ENCODE assay signal across 9 cellular contexts in genomic region chr20:46087161-46087560, GRCh38. TPM values are rescaled to one million over a fixed set of nuclear protein-coding genes. Genes with fewer than 3 reads are reported as not detected.
DNase-seq lines count a peak whose midpoint lies in the region; ATAC-seq and TF ChIP-seq lines count a peak whose summit lies in the region.
"Had no signal": no experiment of that assay in that cellular context is flagged by ENCODE, and none has a peak within 500 bp of the region (broad histone marks: within the 10 kb centered on the region; RNA-seq: fewer than 3 reads in every experiment).

No MANE protein-coding gene starts in this region.

- no peak overlapping the region for H2AFZ ChIP-seq in GM23248

- no peaks in the 10 kb centered on the region for H3K9me3 ChIP-seq in GM23248 (ENCODE audit: low read depth)

- peak; percentile 25 for DNase-seq in AG10803 (ENCODE audit: low read depth)
- peak; percentile 58 for DNase-seq in GM23248
- no peak for DNase-seq in activated B cell treated with CpG ODN at 0.5 μM for 24 hours
- DNase-seq in kidney tubule cell (ENCODE audit: low spot score) = peak; percentile 15
- DNase-seq in putamen (ENCODE audit: low spot score) = no peak
- no peak for DNase-seq in NCI-H2171 treated with DMSO at 0.1 percent for 48 hours (lab: John Stamatoyannopoulos, UW)
- no peak for DNase-seq in SIG-M5 (lab: John Stamatoyannopoulos, UW)
- DNase-seq: aorta had no signal

- TF ChIP-seq CTCF in AG10803 (conservative IDR thresholded peaks at IDR 0.05; ENCODE audit: low read length) (peak; percentile 53), activated B cell treated with CpG ODN at 0.5 μM for 24 hours (IDR thresholded peaks at IDR 0.05) (no peak)

- peaks cover 11% of the 10 kb centered on the region; the same call in 1 of the 2 replicates for H3F3A ChIP-seq in GM23248 (ENCODE audit: insufficient read depth)

- H3K9me2 ChIP-seq in GM23248 (ENCODE audit: insufficient read depth) = no peaks in the 10 kb centered on the region

- no peak overlapping the region for H3K9ac ChIP-seq in GM23248

- H4K20me1 ChIP-seq in GM23248 (ENCODE audit: insufficient read depth) = peaks cover 41% of the 10 kb centered on the region

- POLR2A ChIA-PET in activated B cell treated with CpG ODN at 0.5 μM for 24 hours (lab: Charles Lee) = interaction anchor here (1.2 to 2.4 kb wide), 4 partner anchors 21 to 45 kb away, joined by 3 to 8 read pairs (median 6); partner anchors contain the start of gene CD40

- peaks cover 74% of the 10 kb centered on the region for H3K4me1 Mint-ChIP-seq in activated B cell treated with CpG ODN at 0.5 μM for 24 hours

- H3K27me3 Mint-ChIP-seq in activated B cell treated with CpG ODN at 0.5 μM for 24 hours = no peaks in the 10 kb centered on the region

- H3K4me3 Mint-ChIP-seq in activated B cell treated with CpG ODN at 0.5 μM for 24 hours = no peak overlapping the region

- peak overlapping the region; percentile 37 for H3K27ac Mint-ChIP-seq in activated B cell treated with CpG ODN at 0.5 μM for 24 hours

- no peak overlapping the region for H3K27ac ChIP-seq in GM23248

- H3K36me3 Mint-ChIP-seq in activated B cell treated with CpG ODN at 0.5 μM for 24 hours (ENCODE audit: low read depth) = peaks cover 21% of the 10 kb centered on the region

- H3K79me2 ChIP-seq in GM23248 (ENCODE audit: insufficient read depth) = peaks cover 71% of the 10 kb centered on the region

- H3K27me3 ChIP-seq in GM23248 (replicated peaks; ENCODE audit: insufficient read depth) = no peaks in the 10 kb centered on the region

- H3K9me3 Mint-ChIP-seq in activated B cell treated with CpG ODN at 0.5 μM for 24 hours = no peaks in the 10 kb centered on the region

- H3K4me3 ChIP-seq in AG10803 (ENCODE audit: low read length) (no peak overlapping the region), GM23248 (peak overlapping the region; percentile 79; the same call in 1 of the 2 replicates)

- CTCF ChIA-PET in activated B cell treated with CpG ODN at 0.5 μM for 24 hours (lab: Charles Lee) = interaction anchor here (1.4 to 1.7 kb wide), 2 partner anchors 19 to 88 kb away, joined by 3 to 5 read pairs; no protein-coding TSS in a partner anchor

- WGBS in GM23248 (ENCODE audit: low coverage in 1 of 2, low lambda C conversion rate in 2 of 2, missing lambda C conversion rate in 2 of 2), 2 experiments = 19% methylated on average over 8 of the region's 8 CpGs

- intact Hi-C loops in activated B cell treated with CpG ODN at 0.5 μM for 24 hours (cut with micrococcal nuclease) = loop anchor here (1.0 to 5.0 kb wide), 3 partner anchors 65 to 295 kb away; partner anchors contain the start of genes DNTTIP1 and WFDC3

- H3K4me2 ChIP-seq in GM23248 (ENCODE audit: unreplicated experiment) = no peak overlapping the region

- no peaks in the 10 kb centered on the region for H3K36me3 ChIP-seq in GM23248 (ENCODE audit: low read depth)

- ATAC-seq in activated B cell treated with CpG ODN at 0.5 μM for 24 hours (ENCODE audit: low read depth) (no peak), GM21529 (IDR thresholded peaks at IDR 0.05; ENCODE audit: unreplicated experiment) (no peak)

- peaks cover 24% of the 10 kb centered on the region for H3K4me1 ChIP-seq in GM23248 (ENCODE audit: insufficient read depth)

- in situ Hi-C loops in GM23248 (cut with MboI) = no loop called here

RNA-seq across cellular contexts. Expression of gene NCOA5, which starts 2.6 kb away (rescaled TPM):
- 15.9 and 20.4 TPM in 2 replicates for total RNA-seq in GM23248 (2014; rRNA removed; shearing (Covaris generic))
- 14.9 and 15.3 TPM in 2 replicates for polyA plus RNA-seq in GM23248 (2016; fragmentation: Nextera tagmentation; extraction: Ambion mirVana)
- total RNA-seq in activated B cell treated with CpG ODN at 0.5 μM for 24 hours = 46.4 and 53.1 TPM in 2 replicates

RNA-seq across cellular contexts. Expression of gene CD40, which starts 31.0 kb away (rescaled TPM):
- total RNA-seq in GM23248 (2014; rRNA removed; shearing (Covaris generic)) = 1.8 and 2.5 TPM in 2 replicates
- polyA plus RNA-seq in GM23248 (2016; fragmentation: Nextera tagmentation; extraction: Ambion mirVana) = 2.8 and 3.4 TPM in 2 replicates
- 410 and 464 TPM in 2 replicates for total RNA-seq in activated B cell treated with CpG ODN at 0.5 μM for 24 hours

RNA-seq across cellular contexts. Expression of gene SLC12A5, which starts 58.1 kb away (rescaled TPM):
- not detected in 2 replicates for total RNA-seq in GM23248 (2014; rRNA removed; shearing (Covaris generic))
- 0.55 and 0.58 TPM in 2 replicates for polyA plus RNA-seq in GM23248 (2016; fragmentation: Nextera tagmentation; extraction: Ambion mirVana)
- total RNA-seq in activated B cell treated with CpG ODN at 0.5 μM for 24 hours = not detected in 2 replicates
- polyA plus RNA-seq: aorta had no signal

Comparison
In these comparisons a context has a peak if more than half of its experiments do, and no peak if none do; other contexts are left out.
1. DNase-seq: peak in AG10803 (single experiment), GM23248 (single experiment) and kidney tubule cell (single experiment); none in activated B cell treated with CpG ODN at 0.5 μM for 24 hours (single experiment), putamen (single experiment), NCI-H2171 treated with DMSO at 0.1 percent for 48 hours (single experiment) and SIG-M5 (single experiment).
2. RNA of gene CD40, which starts 31.0 kb away (total RNA-seq): 410 to 464 TPM in activated B cell treated with CpG ODN at 0.5 μM for 24 hours; 1.8 to 2.5 TPM in GM23248; every median in the first group is over 100 times any median in the second.